9 cellular contexts compared by ENCODE assay signal in genomic region chr15:59170295-59170881, GRCh38. TPM values are rescaled to one million over a fixed set of nuclear protein-coding genes. Genes with fewer than 3 reads are reported as not detected.
A peak's percentile ranks its signal among the peaks of the same experiment; 100 is the strongest.
DNase-seq lines count a peak whose midpoint lies in the region; FAIRE-seq and TF ChIP-seq lines count a peak whose summit lies in the region.
"Had no signal": no experiment of that assay in that cellular context is flagged by ENCODE, and none has a peak within 500 bp of the region (broad histone marks: within the 10 kb centered on the region; RNA-seq: fewer than 3 reads in every experiment).

No MANE protein-coding gene starts in this region.

- H3K4me3 ChIP-seq in fibroblast of mammary gland (ENCODE audit: control insufficient read depth, low read depth, low read length) (no peak overlapping the region), prostate gland (no peak overlapping the region)
- H3K4me3 ChIP-seq in effector memory CD4-positive, alpha-beta T cell (ENCODE audit: insufficient read depth, low read depth, low read length, poor library complexity, severe bottlenecking) = no peak overlapping the region

- no peaks in the 10 kb centered on the region for H3K9me3 ChIP-seq in prostate gland
- no peaks in the 10 kb centered on the region for H3K9me3 ChIP-seq in effector memory CD4-positive, alpha-beta T cell (ENCODE audit: control insufficient read depth, low read length)

- no peaks in the 10 kb centered on the region for H3K36me3 ChIP-seq in prostate gland
- no peaks in the 10 kb centered on the region for H3K36me3 ChIP-seq in effector memory CD4-positive, alpha-beta T cell (ENCODE audit: control insufficient read depth, insufficient read depth, low read length)

- peak; percentile 42 for TF ChIP-seq POLR2A in prostate gland (IDR thresholded peaks at IDR 0.05)

- TF ChIP-seq CTCF in fibroblast of mammary gland (conservative IDR thresholded peaks at IDR 0.05; ENCODE audit: control insufficient read depth, insufficient read depth, low read depth, low read length) = no peak
- TF ChIP-seq CTCF in prostate gland (IDR thresholded peaks at IDR 0.05) = peak in 2 of 4 experiments; percentile 15 to 16

- DNase-seq in GM03348 (ENCODE audit: low spot score) (peak; percentile 77), RCC 7860 (ENCODE audit: low spot score) (peak; percentile 79), fibroblast of mammary gland (ENCODE audit: low read depth) (peak; percentile 97), prostate gland (ENCODE audit: low spot score) (peak; percentile 88), T-helper 9 cell (no peak), NCI-H446 treated with DMSO at 0.1 percent for 48 hours (lab: John Stamatoyannopoulos, UW) (no peak), amniotic stem cell (lab: John Stamatoyannopoulos, UW) (no peak)
- DNase-seq in effector memory CD4-positive, alpha-beta T cell = no peak

- no peaks in the 10 kb centered on the region for H3K27me3 ChIP-seq in prostate gland (replicated peaks; ENCODE audit: insufficient read depth)
- H3K27me3 ChIP-seq in effector memory CD4-positive, alpha-beta T cell (replicated peaks; ENCODE audit: control insufficient read depth, insufficient read depth, low read length, poor library complexity, severe bottlenecking) = no peaks in the 10 kb centered on the region

- peaks cover 10% of the 10 kb centered on the region for H3K4me1 ChIP-seq in prostate gland (replicated peaks)
- no peaks in the 10 kb centered on the region for H3K4me1 ChIP-seq in effector memory CD4-positive, alpha-beta T cell (ENCODE audit: control insufficient read depth, insufficient read depth, low read length, poor library complexity, severe bottlenecking)

- peak; percentile 67 for FAIRE-seq in RCC 7860 (lab: Jason Lieb, UNC)

- peak overlapping the region; percentile 86 to 89 for H3K27ac ChIP-seq in prostate gland
- H3K27ac ChIP-seq in effector memory CD4-positive, alpha-beta T cell (ENCODE audit: insufficient read depth, low read length, poor library complexity, severe bottlenecking) = no peak overlapping the region

- intact Hi-C loops in prostate gland (cut with DNase I) = no loop called here

- WGBS in prostate gland = 29% methylated on average over 9 of the region's 9 CpGs

RNA-seq across cellular contexts. Expression of gene LDHAL6B, which starts 36.3 kb away (rescaled TPM):
- 1 to 10 TPM in 1 of 2 donors, not detected in 1; 6.0 TPM for total RNA-seq in prostate gland
- total RNA-seq: progenitor cell of endocrine pancreas had no signal

Comparison
In these comparisons a context has a peak if more than half of its experiments do, and no peak if none do; other contexts are left out.
1. DNase-seq: peak in GM03348 (single experiment), RCC 7860 (single experiment), fibroblast of mammary gland (single experiment) and prostate gland (single experiment); none in T-helper 9 cell (single experiment), NCI-H446 treated with DMSO at 0.1 percent for 48 hours (single experiment), amniotic stem cell (single experiment) and effector memory CD4-positive, alpha-beta T cell (0 of 3).